9 cellular contexts compared by ENCODE assay signal in genomic region chr7:4612939-4613841, GRCh38.
A peak's percentile ranks its signal among the peaks of the same experiment; 100 is the strongest.
DNase-seq lines count a peak whose midpoint lies in the region; ATAC-seq and TF ChIP-seq lines count a peak whose summit lies in the region.
"Had no signal": no experiment of that assay in that cellular context is flagged by ENCODE, and none has a peak within 500 bp of the region (broad histone marks: within the 10 kb centered on the region; RNA-seq: fewer than 3 reads in every experiment).

No MANE protein-coding gene starts in this region.

- H3K27ac Mint-ChIP-seq in CD4-positive, alpha-beta memory T cell = peak overlapping the region in 2 of 7 donors; percentile 34 to 43

- H3K4me3 ChIP-seq in CD4-positive, alpha-beta memory T cell (ENCODE audit: low read length in 2 of 2) = no peak overlapping the region
- H3K4me3 ChIP-seq in fibroblast of lung (replicated peaks in 1 of 4; ENCODE audit: control extremely low read depth in 1 of 4, insufficient read depth in 1 of 4, low read depth in 3 of 4, low read length in 4 of 4) (peak overlapping the region; percentile 1 to 41 (median 24)), neutrophil (ENCODE audit: low read depth in 1 of 2, low read length in 1 of 2) (peak overlapping the region; percentile 51 to 56)

- H3K4me2 ChIP-seq in fibroblast of lung (ENCODE audit: extremely low read depth, insufficient read depth, low read length) = peak overlapping the region; percentile 26

- no peak for DNase-seq in CD4-positive, alpha-beta memory T cell
- DNase-seq in RWPE1 (ENCODE audit: low spot score) (no peak), fibroblast of lung (ENCODE audit: low read depth in 2 of 2) (peak; percentile 39 to 81), DMS153 (lab: John Stamatoyannopoulos, UW) (no peak), RPMI8226 (no peak)

- no peaks in the 10 kb centered on the region for H3K9me3 ChIP-seq in CD4-positive, alpha-beta memory T cell (ENCODE audit: control insufficient read depth in 1 of 2, low read length in 2 of 2)
- H3K9me3 ChIP-seq in fibroblast of lung (ENCODE audit: control insufficient read depth, insufficient read depth, low read depth, low read length) (no peaks in the 10 kb centered on the region), neutrophil (no peaks in the 10 kb centered on the region)

- intact Hi-C loops in CD4-positive, alpha-beta memory T cell (cut with micrococcal nuclease) = loop anchor here (10.0 kb wide), 1 partner anchor 272 kb away; the partner anchor contains the start of gene RADIL

- TF ChIP-seq CTCF in RWPE1 (conservative IDR thresholded peaks at IDR 0.05; ENCODE audit: low read depth) (no peak), fibroblast of lung (conservative IDR thresholded peaks at IDR 0.05 in 1 of 2, IDR thresholded peaks at IDR 0.05 in 1 of 2; ENCODE audit: low read depth in 1 of 2, low read length in 2 of 2) (no peak), neutrophil (IDR thresholded peaks at IDR 0.05) (no peak)

- peaks cover 7 to 13% (median 9%) of the 10 kb centered on the region in 4 donors for H3K4me1 Mint-ChIP-seq in CD4-positive, alpha-beta memory T cell

- no peak overlapping the region for H3K9ac ChIP-seq in fibroblast of lung (ENCODE audit: insufficient read depth, low read length)

- no peaks in the 10 kb centered on the region for H3K27me3 ChIP-seq in CD4-positive, alpha-beta memory T cell (ENCODE audit: insufficient read depth, low read length)
- no peaks in the 10 kb centered on the region for H3K27me3 ChIP-seq in fibroblast of lung (ENCODE audit: control insufficient read depth, insufficient read depth, low read length)
- no peaks in the 10 kb centered on the region for H3K27me3 ChIP-seq in neutrophil

- peak overlapping the region in 6 of 8 donors; percentile 30 to 69 (median 58) for H3K4me3 Mint-ChIP-seq in CD4-positive, alpha-beta memory T cell

- peaks cover 4% of the 10 kb centered on the region for H3K4me1 ChIP-seq in CD4-positive, alpha-beta memory T cell (ENCODE audit: insufficient read depth, low read length)
- no peaks in the 10 kb centered on the region for H3K4me1 ChIP-seq in fibroblast of lung (ENCODE audit: control insufficient read depth, extremely low read depth, insufficient read depth, low read length)
- peaks cover 17 to 20% of the 10 kb centered on the region in 2 experiments for H3K4me1 ChIP-seq in neutrophil (ENCODE audit: control insufficient read depth in 1 of 2, insufficient read depth in 1 of 2, low read depth in 1 of 2, low read length in 1 of 2)

- ATAC-seq in HG03175 (IDR thresholded peaks at IDR 0.05; ENCODE audit: unreplicated experiment) = no peak
- ATAC-seq in esophagus mucosa = no peak
- ATAC-seq: HCT116 had no signal

- no peaks in the 10 kb centered on the region for H3K36me3 ChIP-seq in CD4-positive, alpha-beta memory T cell (ENCODE audit: insufficient read depth, low read length)
- no peaks in the 10 kb centered on the region for H3K36me3 ChIP-seq in fibroblast of lung (ENCODE audit: control insufficient read depth, insufficient read depth, low read length)
- no peaks in the 10 kb centered on the region for H3K36me3 ChIP-seq in neutrophil

- H3K9me3 Mint-ChIP-seq in CD4-positive, alpha-beta memory T cell = no peaks in the 10 kb centered on the region

- POLR2A ChIA-PET in CD4-positive, alpha-beta memory T cell (lab: Charles Lee; ENCODE audit: partially characterized antibody) = no interaction called here
- POLR2A ChIA-PET in RWPE1 (lab: Yijun Ruan, JAX; ENCODE audit: low non-redundant PET) = no interaction called here

- peaks cover 0 to 3% of the 10 kb centered on the region in 2 donors for H3K27me3 Mint-ChIP-seq in CD4-positive, alpha-beta memory T cell

- H2AFZ ChIP-seq in fibroblast of lung (ENCODE audit: low read length) = peak overlapping the region; percentile 30

- CTCF ChIA-PET in CD4-positive, alpha-beta memory T cell (lab: Charles Lee; ENCODE audit: partially characterized antibody) = interaction anchor here (0.9 to 1.6 kb wide), 4 partner anchors 11 to 162 kb away, joined by 3 to 4 read pairs (median 3); partner anchors contain the start of gene AP5Z1
- CTCF ChIA-PET in RWPE1 (lab: Yijun Ruan, JAX) = interaction anchor here (1.0 kb wide), 1 partner anchor 19 kb away, joined by 4 read pairs; no protein-coding TSS in a partner anchor

- H4K20me1 ChIP-seq in fibroblast of lung (ENCODE audit: control insufficient read depth, extremely low read depth, insufficient read depth, low read length) = no peaks in the 10 kb centered on the region

- no peaks in the 10 kb centered on the region for H3K79me2 ChIP-seq in fibroblast of lung (ENCODE audit: control insufficient read depth, insufficient read depth, low read length)

- no peaks in the 10 kb centered on the region for H3K36me3 Mint-ChIP-seq in CD4-positive, alpha-beta memory T cell

- H3K27ac ChIP-seq in CD4-positive, alpha-beta memory T cell (ENCODE audit: low read depth, low read length) = no peak overlapping the region
- H3K27ac ChIP-seq in RWPE1 (peak overlapping the region; percentile 84), fibroblast of lung (ENCODE audit: insufficient read depth, low read length) (no peak overlapping the region), neutrophil (peak overlapping the region; percentile 52)

Comparison
In these comparisons a context has a peak if more than half of its experiments do, and no peak if none do; other contexts are left out.
1. DNase-seq: peak in fibroblast of lung (2 of 2); none in CD4-positive, alpha-beta memory T cell (0 of 5), RWPE1 (single experiment), DMS153 (single experiment) and RPMI8226 (single experiment).
2. H3K27ac ChIP-seq: peak in RWPE1 (single experiment) and neutrophil (single experiment); none in CD4-positive, alpha-beta memory T cell (single experiment) and fibroblast of lung (single experiment).
3. H3K4me3 ChIP-seq: peak in fibroblast of lung (4 of 4) and neutrophil (2 of 2); none in CD4-positive, alpha-beta memory T cell (0 of 2).